25 cellular contexts compared by ENCODE assay signal in genomic region chr6:52104979-52105378, GRCh38. TPM values are rescaled to one million over a fixed set of nuclear protein-coding genes. Genes with fewer than 3 reads are reported as not detected.
"Had no signal": no experiment of that assay in that cellular context is flagged by ENCODE, and none has a peak within 500 bp of the region (broad histone marks: within the 10 kb centered on the region; RNA-seq: fewer than 3 reads in every experiment).

No MANE protein-coding gene starts in this region.

- H3K4me1 Mint-ChIP-seq: activated B cell treated with CpG ODN at 0.5 μM for 24 hours; activated naive CD8-positive, alpha-beta T cell treated with anti-CD3 and anti-CD28 coated beads for 36 hours; activated T-helper 17 cell treated with anti-CD3 and anti-CD28 coated beads, Interleukin-2, amount 50 U/mL, for 72 hours; memory B cell; stimulated activated effector memory CD8-positive, alpha-beta T cell treated with anti-CD3 and anti-CD28 coated beads, Interleukin-12 subunit alpha, Interleukin-12 subunit beta, amount 100 ng/mL, for 72 hours had no signal

- ATAC-seq: activated T-helper 17 cell treated with anti-CD3 and anti-CD28 coated beads, Interleukin-2, amount 50 U/mL, for 72 hours; effector memory CD8-positive, alpha-beta T cell; left ventricle myocardium superior; naive thymus-derived CD4-positive, alpha-beta T cell; sciatic nerve; stimulated activated effector memory CD8-positive, alpha-beta T cell treated with anti-CD3 and anti-CD28 coated beads, Interleukin-12 subunit alpha, Interleukin-12 subunit beta, amount 100 ng/mL, for 72 hours had no signal

- H3K36me3 Mint-ChIP-seq: activated CD4-positive, alpha-beta memory T cell treated with anti-CD3 and anti-CD28 coated beads for 36 hours; activated naive CD8-positive, alpha-beta T cell treated with anti-CD3 and anti-CD28 coated beads for 36 hours; memory B cell; naive thymus-derived CD4-positive, alpha-beta T cell; neural progenitor cell; stimulated activated effector memory CD8-positive, alpha-beta T cell treated with anti-CD3 and anti-CD28 coated beads, Interleukin-12 subunit alpha, Interleukin-12 subunit beta, amount 100 ng/mL, for 72 hours had no signal

- H3K36me3 ChIP-seq: neural progenitor cell, prostate gland, thoracic aorta, upper lobe of left lung had no signal

- H3K27ac Mint-ChIP-seq: activated B cell treated with CpG ODN at 0.5 μM for 24 hours; activated CD4-positive, alpha-beta memory T cell treated with anti-CD3 and anti-CD28 coated beads for 36 hours; activated naive CD8-positive, alpha-beta T cell treated with anti-CD3 and anti-CD28 coated beads for 36 hours; activated T-helper 17 cell treated with anti-CD3 and anti-CD28 coated beads, Interleukin-2, amount 50 U/mL, for 72 hours; effector memory CD8-positive, alpha-beta T cell; memory B cell; naive thymus-derived CD4-positive, alpha-beta T cell; neural progenitor cell; stimulated activated effector memory CD8-positive, alpha-beta T cell treated with anti-CD3 and anti-CD28 coated beads, Interleukin-12 subunit alpha, Interleukin-12 subunit beta, amount 100 ng/mL, for 72 hours had no signal

- H3K4me3 Mint-ChIP-seq: activated B cell treated with CpG ODN at 0.5 μM for 24 hours; activated CD4-positive, alpha-beta memory T cell treated with anti-CD3 and anti-CD28 coated beads for 36 hours; activated naive CD8-positive, alpha-beta T cell treated with anti-CD3 and anti-CD28 coated beads for 36 hours; activated T-helper 17 cell treated with anti-CD3 and anti-CD28 coated beads, Interleukin-2, amount 50 U/mL, for 72 hours; effector memory CD8-positive, alpha-beta T cell; memory B cell; naive thymus-derived CD4-positive, alpha-beta T cell; neural progenitor cell; stimulated activated effector memory CD8-positive, alpha-beta T cell treated with anti-CD3 and anti-CD28 coated beads, Interleukin-12 subunit alpha, Interleukin-12 subunit beta, amount 100 ng/mL, for 72 hours had no signal

- H3K27ac ChIP-seq: neural progenitor cell, prostate gland, thoracic aorta, upper lobe of left lung had no signal

- H3K4me3 ChIP-seq: neural progenitor cell, prostate gland, thoracic aorta, upper lobe of left lung had no signal

- H3K9ac ChIP-seq: neural progenitor cell had no signal

- H3K27me3 ChIP-seq: neural progenitor cell, upper lobe of left lung had no signal

- H3K9me3 ChIP-seq: prostate gland, thoracic aorta, upper lobe of left lung had no signal

- H2AFZ ChIP-seq: neural progenitor cell had no signal

- H3K4me1 ChIP-seq: neural progenitor cell, prostate gland, upper lobe of left lung had no signal

- DNase-seq: activated B cell treated with CpG ODN at 0.5 μM for 24 hours; activated CD4-positive, alpha-beta memory T cell treated with anti-CD3 and anti-CD28 coated beads for 36 hours; activated CD4-positive, alpha-beta T cell treated with anti-CD3 and anti-CD28 coated beads for 4 hours; activated naive CD4-positive, alpha-beta T cell; activated naive CD8-positive, alpha-beta T cell treated with anti-CD3 and anti-CD28 coated beads for 36 hours; amniotic stem cell; effector memory CD8-positive, alpha-beta T cell; head of caudate nucleus; kidney; left ventricle myocardium superior; naive thymus-derived CD4-positive, alpha-beta T cell; stimulated activated CD4-positive, alpha-beta T cell treated with anti-CD3 and anti-CD28 coated beads, Interleukin-4, amount 100 ng/mL, for 24 hours; upper lobe of left lung had no signal

- H3K4me2 ChIP-seq: neural progenitor cell had no signal

RNA-seq across cellular contexts. Expression of gene PKHD1, which starts 17.6 kb away (rescaled TPM):
- total RNA-seq: activated B cell treated with CpG ODN at 0.5 μM for 24 hours; activated naive CD8-positive, alpha-beta T cell treated with anti-CD3 and anti-CD28 coated beads for 36 hours; chondrocyte; dermis microvascular lymphatic vessel endothelial cell; frontal cortex; left ventricle myocardium superior; naive thymus-derived CD4-positive, alpha-beta T cell; osteocyte; T-helper 2 cell treated with Interferon-gamma antibody and Interleukin-4, amounts not matched to agents 100 ng/mL and 5 ng/mL, for 36 hours had no signal
